In genomic region chr16:2956566-2956956, GRCh38 we compare ENCODE assay signal across 22 cellular contexts. TPM values are rescaled to one million over a fixed set of nuclear protein-coding genes. Genes with fewer than 3 reads are reported as not detected.
DNase-seq lines count a peak whose midpoint lies in the region; ATAC-seq, FAIRE-seq and TF ChIP-seq lines count a peak whose summit lies in the region.
"Had no signal": no experiment of that assay in that cellular context is flagged by ENCODE, and none has a peak within 500 bp of the region (broad histone marks: within the 10 kb centered on the region; RNA-seq: fewer than 3 reads in every experiment).

No MANE protein-coding gene starts in this region.

- BruUV-seq in HCT116 (replicated peaks; lab: Mats Ljungman, UMichigan), result no TSS peak

- RAD21 ChIA-PET in HCT116 (lab: Charles Lee; ENCODE audit: low non-redundant PET in 1 of 2, low total read pairs in 2 of 2, uncharacterized antibody in 2 of 2, unreplicated experiment in 2 of 2), result no interaction called here

- POLR2A ChIA-PET in HCT116 (lab: Charles Lee), result no interaction called here

- H2AFZ ChIP-seq in HCT116 (ENCODE audit: low read depth, low read length, poor library complexity, severe bottlenecking) (no peak overlapping the region), OCI-LY3 (ENCODE audit: low read depth, low read length) (no peak overlapping the region)

- H3K4me3 ChIP-seq in HCT116 (replicated peaks in 1 of 2; ENCODE audit: low read depth in 1 of 2, low read length in 2 of 2) (no peak overlapping the region), OCI-LY3 (ENCODE audit: low read length) (no peak overlapping the region), iPS-15b (ENCODE audit: low read depth, low read length) (no peak overlapping the region), small intestine (ENCODE audit: low read depth in 1 of 2, low read length in 2 of 2) (no peak overlapping the region), left lung (no peak overlapping the region)
- H3K4me3 ChIP-seq: HAP-1, SJSA1 had no signal

- no peaks in the 10 kb centered on the region for H3K9me2 ChIP-seq in HCT116 (ENCODE audit: insufficient read depth)

- no peaks in the 10 kb centered on the region for H3K79me2 ChIP-seq in HCT116 (ENCODE audit: insufficient read depth, low read length)
- no peaks in the 10 kb centered on the region for H3K79me2 ChIP-seq in OCI-LY3 (ENCODE audit: low read length)

- ATAC-seq in HCT116 (no peak), HG03025 (IDR thresholded peaks at IDR 0.05; ENCODE audit: low FRiP score, unreplicated experiment) (no peak), left lung (no peak)
- ATAC-seq: Right ventricle myocardium inferior had no signal

- intact Hi-C loops in HCT116 (cut with micrococcal nuclease), result no loop called here
- intact Hi-C loops in left lung (cut with DNase I), result no loop called here

- H4K20me1 ChIP-seq in HCT116 (ENCODE audit: insufficient read depth) (no peaks in the 10 kb centered on the region), OCI-LY3 (ENCODE audit: insufficient read depth, low read length) (no peaks in the 10 kb centered on the region)

- CTCF ChIA-PET in HCT116 (lab: Charles Lee), result no interaction called here

- H3K9me3 ChIP-seq in HCT116 (ENCODE audit: control insufficient read depth in 1 of 2, insufficient read depth in 1 of 2, low read depth in 1 of 2, low read length in 2 of 2) (no peaks in the 10 kb centered on the region), OCI-LY3 (ENCODE audit: insufficient read depth, low read length) (no peaks in the 10 kb centered on the region), iPS-15b (ENCODE audit: control insufficient read depth, insufficient read depth, low read length) (no peaks in the 10 kb centered on the region), small intestine (ENCODE audit: control insufficient read depth, low read depth) (no peaks in the 10 kb centered on the region), left lung (no peaks in the 10 kb centered on the region)
- H3K9me3 ChIP-seq: HAP-1, SJSA1 had no signal

- H3K4me2 ChIP-seq in HCT116 (ENCODE audit: low read length), result peak overlapping the region; percentile 23; the same call in 1 of the 2 replicates
- peak overlapping the region; percentile 40 for H3K4me2 ChIP-seq in OCI-LY3 (ENCODE audit: low read length)

- no peak overlapping the region for H3K9ac ChIP-seq in HCT116 (ENCODE audit: low read length)
- no peak overlapping the region for H3K9ac ChIP-seq in OCI-LY3 (ENCODE audit: low read length)
- H3K9ac ChIP-seq in iPS-15b (ENCODE audit: low read depth, low read length), result peak overlapping the region; percentile 24

- TF ChIP-seq POLR2A in HCT116 (IDR thresholded peaks at IDR 0.05; ENCODE audit: borderline replicate concordance, extremely low read depth, insufficient read depth, insufficient read length), result no peak

- DNase-seq in HCT116 (ENCODE audit: low read depth, low spot score) (no peak), small intestine (no peak), left lung (no peak), DMS 273 (lab: John Stamatoyannopoulos, UW; ENCODE audit: unreplicated experiment) (no peak)
- DNase-seq: DMS153, IMR-90, Karpas-422, NCI-H1694, NCI-H2081, NCI-H2171 treated with DMSO at 0.1 percent for 48 hours, NCI-H446, NCI-H526 had no signal

- H3K27me3 ChIP-seq in HCT116 (ENCODE audit: insufficient read depth, low read length), result no peaks in the 10 kb centered on the region
- H3K27me3 ChIP-seq in OCI-LY3 (ENCODE audit: low read depth, low read length), result peaks cover 3% of the 10 kb centered on the region; the same call in 1 of the 2 replicates
- no peaks in the 10 kb centered on the region for H3K27me3 ChIP-seq in iPS-15b (ENCODE audit: control insufficient read depth, insufficient read depth, low read length)
- H3K27me3 ChIP-seq in small intestine (ENCODE audit: control insufficient read depth in 2 of 2, insufficient read depth in 2 of 2, low read length in 2 of 2), result peaks cover 0 to 3% of the 10 kb centered on the region in 2 donors
- H3K27me3 ChIP-seq in left lung, result peaks cover 15 to 82% of the 10 kb centered on the region in 2 donors

- no peaks in the 10 kb centered on the region for H3K36me3 ChIP-seq in HCT116 (ENCODE audit: control insufficient read depth in 1 of 2, insufficient read depth in 2 of 2, low read length in 2 of 2)
- H3K36me3 ChIP-seq in OCI-LY3 (replicated peaks; ENCODE audit: low read depth, low read length), result no peaks in the 10 kb centered on the region
- H3K36me3 ChIP-seq in iPS-15b (ENCODE audit: control insufficient read depth, insufficient read depth, low read length), result no peaks in the 10 kb centered on the region
- no peaks in the 10 kb centered on the region for H3K36me3 ChIP-seq in small intestine (ENCODE audit: control insufficient read depth in 2 of 2, insufficient read depth in 2 of 2, low read length in 2 of 2)
- H3K36me3 ChIP-seq in left lung, result no peaks in the 10 kb centered on the region
- H3K36me3 ChIP-seq: HAP-1, SJSA1 had no signal

- H3K27ac ChIP-seq in HCT116 (ENCODE audit: low read depth, low read length) (no peak overlapping the region), OCI-LY3 (ENCODE audit: low read length) (no peak overlapping the region), small intestine (ENCODE audit: low read depth in 1 of 2, low read length in 1 of 2) (no peak overlapping the region), left lung (no peak overlapping the region)
- H3K27ac ChIP-seq: SJSA1 had no signal

- TF ChIP-seq RAD21 in HCT116 (IDR thresholded peaks at IDR 0.05; ENCODE audit: low read depth), result no peak

- TF ChIP-seq CTCF in HCT116 (IDR thresholded peaks at IDR 0.05 in 2 of 3, conservative IDR thresholded peaks at IDR 0.05 in 1 of 3; ENCODE audit: borderline replicate concordance in 1 of 3, insufficient read depth in 1 of 3, low read depth in 2 of 3, low read length in 2 of 3), result no peak
- TF ChIP-seq CTCF in OCI-LY3 (IDR thresholded peaks at IDR 0.05; ENCODE audit: low read depth, low read length), result no peak
- no peak for TF ChIP-seq CTCF in left lung (IDR thresholded peaks at IDR 0.05)

- 84 to 86% (median 84%) methylated on average over 11 of the region's 11 CpGs for WGBS in small intestine, 3 donors

- FAIRE-seq in small intestine (lab: Jason Lieb, UNC), result no peak
- FAIRE-seq: G401.6 had no signal

- H3K4me1 ChIP-seq in HCT116 (ENCODE audit: control insufficient read depth in 1 of 2, insufficient read depth in 2 of 2, low read length in 2 of 2), result peaks cover 2 to 20% of the 10 kb centered on the region in 2 experiments; a peak in 3 of 4 replicates
- H3K4me1 ChIP-seq in OCI-LY3 (ENCODE audit: low read length), result peaks cover 61% of the 10 kb centered on the region
- H3K4me1 ChIP-seq in iPS-15b (ENCODE audit: control insufficient read depth, insufficient read depth, low read length), result peaks cover 6% of the 10 kb centered on the region
- no peaks in the 10 kb centered on the region for H3K4me1 ChIP-seq in small intestine (ENCODE audit: control insufficient read depth in 2 of 2, insufficient read depth in 1 of 2, low read depth in 1 of 2, low read length in 1 of 2)
- H3K4me1 ChIP-seq in left lung, result peaks cover 0 to 20% of the 10 kb centered on the region in 2 donors
- H3K4me1 ChIP-seq: HAP-1, SJSA1 had no signal

TF ChIP-seq in HCT116, 20 proteins besides CTCF, POLR2A, EP300 and RAD21 (continues in another document):
- no peak for TF ChIP-seq ATF3 (IDR thresholded peaks at IDR 0.05)
- TF ChIP-seq CEBPB (IDR thresholded peaks at IDR 0.05; ENCODE audit: low read depth), result no peak
- no peak for TF ChIP-seq FOSL1 (IDR thresholded peaks at IDR 0.05; ENCODE audit: low read depth)
- no peak for TF ChIP-seq ZBTB33 (IDR thresholded peaks at IDR 0.05; ENCODE audit: extremely low read depth, insufficient replicate concordance, low read length)

RNA-seq across cellular contexts. Expression of gene KREMEN2, which starts 7.5 kb away (rescaled TPM):
- total RNA-seq in HCT116 (2021; ENCODE audit: unreplicated experiment), result 14.1 TPM
- 5.7 and 6.9 TPM in 2 replicates for polyA plus RNA-seq in HCT116 (2012)
- under 1 TPM in 2 of 3 donors, not detected in 1; 0.15 to 0.54 TPM for polyA plus RNA-seq in small intestine
- total RNA-seq in left lung, result not detected
- total RNA-seq: CD4-positive, alpha-beta memory T cell; IMR-90; Right ventricle myocardium inferior; SJSA1 had no signal
- polyA plus RNA-seq: BJ; CD4-positive, alpha-beta memory T cell had no signal

RNA-seq across cellular contexts. Expression of gene PAQR4, which starts 12.6 kb away (rescaled TPM):
- total RNA-seq in HCT116 (2021; ENCODE audit: unreplicated experiment) (45.6 TPM), left lung (10 to 100 TPM; 17.2 to 20.1 TPM)
- polyA plus RNA-seq in HCT116 (2012), result 24.8 and 27.4 TPM in 2 replicates
- 10 to 100 TPM in 1 of 3 donors, 1 to 10 TPM in 2; 1.4 to 19.4 (median 2.2) TPM for polyA plus RNA-seq in small intestine

RNA-seq across cellular contexts. Expression of gene PKMYT1, which starts 23.7 kb away (rescaled TPM):
- total RNA-seq in HCT116 (2021; ENCODE audit: unreplicated experiment) (104 TPM), left lung (10 to 100 TPM; 13.9 to 14.3 TPM)
- polyA plus RNA-seq in HCT116 (2012), result 59.4 and 70.5 TPM in 2 replicates
- polyA plus RNA-seq in small intestine, result 10 to 100 TPM in 1 of 3 donors, 1 to 10 TPM in 2; 2.5 to 24.7 (median 3.2) TPM
- polyA plus RNA-seq: CD4-positive, alpha-beta memory T cell had no signal

RNA-seq across cellular contexts. Expression of gene FLYWCH1, which starts 44.8 kb away (rescaled TPM):
- total RNA-seq in HCT116 (2021; ENCODE audit: unreplicated experiment), result 66.6 TPM
- 55.1 and 64.5 TPM in 2 replicates for polyA plus RNA-seq in HCT116 (2012)
- 10 to 100 TPM; 13.0 to 15.2 (median 14.7) TPM for polyA plus RNA-seq in small intestine
- 10 to 100 TPM; 29.3 to 29.4 TPM for total RNA-seq in left lung

RNA-seq across cellular contexts. Expression of gene CLDN9, which starts 56.2 kb away (rescaled TPM):
- total RNA-seq in HCT116 (2021; ENCODE audit: unreplicated experiment) (0.76 TPM), left lung (1 to 10 TPM in 1 of 2 donors, under 1 TPM in 1; 0.85 to 2.2 TPM)
- 0.96 and 1.4 TPM in 2 replicates for polyA plus RNA-seq in HCT116 (2012)
- polyA plus RNA-seq in small intestine, result 1 to 10 TPM in 1 of 3 donors, under 1 TPM in 2; 0.76 to 1.1 (median 0.89) TPM
- total RNA-seq: CD4-positive, alpha-beta memory T cell; Daoy; IMR-90; SJSA1 had no signal
- polyA plus RNA-seq: BJ; CD4-positive, alpha-beta memory T cell had no signal

Comparison
In these comparisons a context has a peak if more than half of its experiments do, and no peak if none do; other contexts are left out.
1. RNA of gene KREMEN2, which starts 7.5 kb away (total RNA-seq): 14.1 TPM in HCT116 (single experiment); not detected in left lung; every median in the first group is over 10 times any median in the second.